Comparison of ENCODE assay signal across 21 cellular contexts in the genomic region with DNA sequence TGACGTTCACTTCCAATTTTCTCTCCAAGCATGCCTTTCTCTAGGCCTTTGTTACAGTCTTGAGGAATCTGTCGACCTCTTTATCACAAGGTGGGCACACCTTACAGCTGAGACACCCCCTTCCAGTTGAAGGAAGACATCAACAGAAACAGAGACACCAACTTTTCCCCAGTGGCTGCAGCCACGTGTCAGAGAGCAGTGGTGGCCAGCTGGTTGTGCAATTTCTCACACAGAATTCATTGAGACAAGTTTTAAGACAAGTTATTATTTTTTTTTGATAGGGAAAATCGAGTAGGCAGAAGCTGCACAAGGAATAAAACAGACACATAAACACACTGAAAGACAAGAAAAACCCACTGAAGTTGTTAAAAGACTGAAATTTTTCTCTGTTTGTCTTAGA.
"Had no signal": no experiment of that assay in that cellular context is flagged by ENCODE, and none has a peak within 500 bp of the region (broad histone marks: within the 10 kb centered on the region; RNA-seq: fewer than 3 reads in every experiment).

No MANE protein-coding gene starts in this region.

- H3K4me1 ChIP-seq: pancreas, sigmoid colon, stomach, thyroid gland, vagina had no signal

- H3K36me3 Mint-ChIP-seq: memory B cell; natural killer cell; stimulated activated effector memory CD8-positive, alpha-beta T cell treated with anti-CD3 and anti-CD28 coated beads, Interleukin-12 subunit alpha, Interleukin-12 subunit beta, amount 100 ng/mL, for 72 hours had no signal

- H3K27ac ChIP-seq: pancreas, sigmoid colon, stomach, thyroid gland, vagina had no signal

- H3K4me3 ChIP-seq: lung, pancreas, sigmoid colon, stomach, thyroid gland, vagina had no signal

- DNase-seq: cerebellar nuclear complex; cortex of kidney; effector memory CD8-positive, alpha-beta T cell; head of caudate nucleus; kidney; natural killer cell; pancreas; retina; sigmoid colon; stimulated activated CD4-positive, alpha-beta T cell treated with anti-CD3 and anti-CD28 coated beads, Interleukin-2, amount 100 ng/mL, for 24 hours; stimulated activated CD4-positive, alpha-beta T cell treated with anti-CD3 and anti-CD28 coated beads, Interleukin-4, amount 100 ng/mL, for 24 hours; stimulated activated naive CD4-positive, alpha-beta T cell treated with Interleukin-2 at 50 U/mL for 16 hours; stomach; thyroid gland; trophoblast cell had no signal

- H3K36me3 ChIP-seq: pancreas, sigmoid colon, stomach, thyroid gland, vagina had no signal

- H3K4me1 Mint-ChIP-seq: memory B cell; natural killer cell; neural crest cell; stimulated activated effector memory CD8-positive, alpha-beta T cell treated with anti-CD3 and anti-CD28 coated beads, Interleukin-12 subunit alpha, Interleukin-12 subunit beta, amount 100 ng/mL, for 72 hours had no signal

- H3K9me3 Mint-ChIP-seq: effector memory CD8-positive, alpha-beta T cell; memory B cell; natural killer cell; neural crest cell; stimulated activated effector memory CD8-positive, alpha-beta T cell treated with anti-CD3 and anti-CD28 coated beads, Interleukin-12 subunit alpha, Interleukin-12 subunit beta, amount 100 ng/mL, for 72 hours had no signal

- H3K4me3 Mint-ChIP-seq: effector memory CD8-positive, alpha-beta T cell; memory B cell; natural killer cell; neural crest cell; stimulated activated effector memory CD8-positive, alpha-beta T cell treated with anti-CD3 and anti-CD28 coated beads, Interleukin-12 subunit alpha, Interleukin-12 subunit beta, amount 100 ng/mL, for 72 hours had no signal

- ATAC-seq: effector memory CD8-positive, alpha-beta T cell; left lobe of liver; natural killer cell; pancreas had no signal

- H3K27me3 ChIP-seq: pancreas, sigmoid colon, stomach, thyroid gland, vagina had no signal

- H3K9me3 ChIP-seq: pancreas, sigmoid colon, stomach, thyroid gland, vagina had no signal

- H3K27ac Mint-ChIP-seq: effector memory CD8-positive, alpha-beta T cell; memory B cell; natural killer cell; stimulated activated effector memory CD8-positive, alpha-beta T cell treated with anti-CD3 and anti-CD28 coated beads, Interleukin-12 subunit alpha, Interleukin-12 subunit beta, amount 100 ng/mL, for 72 hours had no signal
